ENCODE assay signal across 1 cellular context in genomic region chr15:64634576-64635485, GRCh38.
TF ChIP-seq lines count a peak whose summit lies in the region.

No MANE protein-coding gene starts in this region.

TF ChIP-seq in GM12878, 131 proteins besides CTCF, POLR2A, EP300 and RAD21 (continued from another document and continues in another):
- TF ChIP-seq SKIL (IDR thresholded peaks at IDR 0.05; ENCODE audit: low read depth, poor library complexity, severe bottlenecking) (peak; percentile 96), NFYA (IDR thresholded peaks at IDR 0.05; ENCODE audit: borderline replicate concordance, low read depth, low read length) (no peak), SIN3A (IDR thresholded peaks at IDR 0.05; ENCODE audit: low read depth, low read length) (no peak), SMARCA5 (IDR thresholded peaks at IDR 0.05) (no peak), KAT2A (conservative IDR thresholded peaks at IDR 0.05; ENCODE audit: control insufficient read depth, low read depth, low read length) (no peak), RAD51 (IDR thresholded peaks at IDR 0.05) (no peak; the same call in 1 of the 2 replicates), POU2F2 (IDR thresholded peaks at IDR 0.05; ENCODE audit: borderline replicate concordance, low read depth, low read length) (peak; percentile 96), HSF1 (IDR thresholded peaks at IDR 0.05; ENCODE audit: low read depth, low read length) (no peak), BCLAF1 (IDR thresholded peaks at IDR 0.05) (no peak), MYC (IDR thresholded peaks at IDR 0.05; ENCODE audit: insufficient read depth, insufficient read length, insufficient replicate concordance, low read length, severe bottlenecking) (no peak), CHD4 (IDR thresholded peaks at IDR 0.05) (no peak), MAX (IDR thresholded peaks at IDR 0.05; ENCODE audit: low read depth, low read length) (no peak), RBBP5 (conservative IDR thresholded peaks at IDR 0.05) (no peak), ATF7 (IDR thresholded peaks at IDR 0.05; ENCODE audit: low read depth) (peak; percentile 79), GATAD2B (conservative IDR thresholded peaks at IDR 0.05; ENCODE audit: low read depth) (peak; percentile 99), IKZF2 (IDR thresholded peaks at IDR 0.05) (peak; percentile 99 to 100), EGR1 (IDR thresholded peaks at IDR 0.05; ENCODE audit: borderline replicate concordance in 1 of 2, low read depth in 2 of 2, low read length in 2 of 2) (no peak), RFX5 (IDR thresholded peaks at IDR 0.05; ENCODE audit: low read depth, low read length) (peak; percentile 84), ZBED1 (IDR thresholded peaks at IDR 0.05; ENCODE audit: borderline replicate concordance) (peak; percentile 59), BMI1 (IDR thresholded peaks at IDR 0.05; ENCODE audit: borderline replicate concordance) (peak; percentile 90), USF1 (IDR thresholded peaks at IDR 0.05; ENCODE audit: borderline replicate concordance, extremely low read length, insufficient read depth, low read depth, low read length) (no peak), GABPA (IDR thresholded peaks at IDR 0.05; ENCODE audit: low read depth) (0 out of 2 replicates have a peak, but pooled peaks have one; percentile 2), MLLT1 (IDR thresholded peaks at IDR 0.05) (peak; percentile 83), SRF (IDR thresholded peaks at IDR 0.05; ENCODE audit: low read depth in 2 of 2, low read length in 2 of 2) (no peak), CBX3 (IDR thresholded peaks at IDR 0.05; ENCODE audit: borderline replicate concordance, low read depth) (no peak), EZH2 (IDR thresholded peaks at IDR 0.05; ENCODE audit: borderline replicate concordance, control insufficient read depth, low read depth, low read length) (no peak), PRDM15 (CRISPR knock-in tag; IDR thresholded peaks at IDR 0.05) (no peak), TCF12 (IDR thresholded peaks at IDR 0.05; ENCODE audit: low read depth, low read length) (peak; percentile 80), PAX5 (IDR thresholded peaks at IDR 0.05; ENCODE audit: borderline replicate concordance, low read depth, low read length) (peak; percentile 88), MEF2B (IDR thresholded peaks at IDR 0.05; ENCODE audit: partially characterized antibody, poor library complexity, severe bottlenecking) (peak; percentile 98), E4F1 (IDR thresholded peaks at IDR 0.05; ENCODE audit: borderline replicate concordance, partially characterized antibody) (no peak), CHD2 (IDR thresholded peaks at IDR 0.05; ENCODE audit: borderline replicate concordance, low read depth, low read length) (peak; percentile 89; the same call in 1 of the 2 replicates), YY1 (IDR thresholded peaks at IDR 0.05; ENCODE audit: low read depth, low read length) (peak; percentile 94), ZNF622 (IDR thresholded peaks at IDR 0.05) (no peak), POLR2AphosphoS5 (IDR thresholded peaks at IDR 0.05; ENCODE audit: low read length) (peak; percentile 47; the same call in 1 of the 2 replicates), PAX8 (IDR thresholded peaks at IDR 0.05) (0 out of 2 replicates have a peak, but pooled peaks have one; percentile 44), MYB (IDR thresholded peaks at IDR 0.05; ENCODE audit: borderline replicate concordance, low read depth, low read length) (0 out of 2 replicates have a peak, but pooled peaks have one; percentile 33), HCFC1 (IDR thresholded peaks at IDR 0.05; ENCODE audit: low read length) (no peak), IRF3 (IDR thresholded peaks at IDR 0.05) (no peak), SREBF1 (IDR thresholded peaks at IDR 0.05; ENCODE audit: low read length) (no peak), NR2C2 (IDR thresholded peaks at IDR 0.05; ENCODE audit: borderline replicate concordance, control insufficient read depth, insufficient read length, low read depth) (no peak), HDAC2 (IDR thresholded peaks at IDR 0.05) (no peak), BHLHE40 (IDR thresholded peaks at IDR 0.05; ENCODE audit: borderline replicate concordance in 1 of 2, low read depth in 2 of 2, low read length in 1 of 2) (peak; percentile 61 to 71; a peak in 3 of 4 replicates), ATF2 (IDR thresholded peaks at IDR 0.05; ENCODE audit: low read length) (peak; percentile 85)
